Comparison of ENCODE assay signal across 1 cellular context in the genomic region with DNA sequence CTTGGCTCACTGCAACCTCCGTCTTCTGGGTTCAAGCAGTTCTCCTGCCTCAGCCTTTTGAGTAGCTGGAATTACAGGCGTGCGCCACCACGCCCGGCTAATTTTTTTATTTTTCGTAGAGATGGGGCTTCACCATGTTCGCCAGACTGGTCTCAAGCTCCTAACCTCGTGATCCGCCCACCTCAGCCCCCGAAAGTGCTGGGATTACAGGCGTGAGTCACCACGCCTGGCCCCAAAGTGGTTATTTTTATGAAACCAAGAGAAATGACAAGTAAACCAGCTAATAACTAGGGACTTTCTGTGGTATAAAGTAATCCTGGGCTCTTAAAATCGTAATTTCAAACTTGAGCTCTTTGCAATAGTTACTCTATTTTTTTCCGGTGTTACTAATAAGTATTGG.
TF ChIP-seq lines count a peak whose summit lies in the region.

No MANE protein-coding gene starts in this region.

TF ChIP-seq in GM23338, 12 proteins besides CTCF, POLR2A, EP300 and RAD21 (continued from another document):
- TF ChIP-seq, protein P1, sequence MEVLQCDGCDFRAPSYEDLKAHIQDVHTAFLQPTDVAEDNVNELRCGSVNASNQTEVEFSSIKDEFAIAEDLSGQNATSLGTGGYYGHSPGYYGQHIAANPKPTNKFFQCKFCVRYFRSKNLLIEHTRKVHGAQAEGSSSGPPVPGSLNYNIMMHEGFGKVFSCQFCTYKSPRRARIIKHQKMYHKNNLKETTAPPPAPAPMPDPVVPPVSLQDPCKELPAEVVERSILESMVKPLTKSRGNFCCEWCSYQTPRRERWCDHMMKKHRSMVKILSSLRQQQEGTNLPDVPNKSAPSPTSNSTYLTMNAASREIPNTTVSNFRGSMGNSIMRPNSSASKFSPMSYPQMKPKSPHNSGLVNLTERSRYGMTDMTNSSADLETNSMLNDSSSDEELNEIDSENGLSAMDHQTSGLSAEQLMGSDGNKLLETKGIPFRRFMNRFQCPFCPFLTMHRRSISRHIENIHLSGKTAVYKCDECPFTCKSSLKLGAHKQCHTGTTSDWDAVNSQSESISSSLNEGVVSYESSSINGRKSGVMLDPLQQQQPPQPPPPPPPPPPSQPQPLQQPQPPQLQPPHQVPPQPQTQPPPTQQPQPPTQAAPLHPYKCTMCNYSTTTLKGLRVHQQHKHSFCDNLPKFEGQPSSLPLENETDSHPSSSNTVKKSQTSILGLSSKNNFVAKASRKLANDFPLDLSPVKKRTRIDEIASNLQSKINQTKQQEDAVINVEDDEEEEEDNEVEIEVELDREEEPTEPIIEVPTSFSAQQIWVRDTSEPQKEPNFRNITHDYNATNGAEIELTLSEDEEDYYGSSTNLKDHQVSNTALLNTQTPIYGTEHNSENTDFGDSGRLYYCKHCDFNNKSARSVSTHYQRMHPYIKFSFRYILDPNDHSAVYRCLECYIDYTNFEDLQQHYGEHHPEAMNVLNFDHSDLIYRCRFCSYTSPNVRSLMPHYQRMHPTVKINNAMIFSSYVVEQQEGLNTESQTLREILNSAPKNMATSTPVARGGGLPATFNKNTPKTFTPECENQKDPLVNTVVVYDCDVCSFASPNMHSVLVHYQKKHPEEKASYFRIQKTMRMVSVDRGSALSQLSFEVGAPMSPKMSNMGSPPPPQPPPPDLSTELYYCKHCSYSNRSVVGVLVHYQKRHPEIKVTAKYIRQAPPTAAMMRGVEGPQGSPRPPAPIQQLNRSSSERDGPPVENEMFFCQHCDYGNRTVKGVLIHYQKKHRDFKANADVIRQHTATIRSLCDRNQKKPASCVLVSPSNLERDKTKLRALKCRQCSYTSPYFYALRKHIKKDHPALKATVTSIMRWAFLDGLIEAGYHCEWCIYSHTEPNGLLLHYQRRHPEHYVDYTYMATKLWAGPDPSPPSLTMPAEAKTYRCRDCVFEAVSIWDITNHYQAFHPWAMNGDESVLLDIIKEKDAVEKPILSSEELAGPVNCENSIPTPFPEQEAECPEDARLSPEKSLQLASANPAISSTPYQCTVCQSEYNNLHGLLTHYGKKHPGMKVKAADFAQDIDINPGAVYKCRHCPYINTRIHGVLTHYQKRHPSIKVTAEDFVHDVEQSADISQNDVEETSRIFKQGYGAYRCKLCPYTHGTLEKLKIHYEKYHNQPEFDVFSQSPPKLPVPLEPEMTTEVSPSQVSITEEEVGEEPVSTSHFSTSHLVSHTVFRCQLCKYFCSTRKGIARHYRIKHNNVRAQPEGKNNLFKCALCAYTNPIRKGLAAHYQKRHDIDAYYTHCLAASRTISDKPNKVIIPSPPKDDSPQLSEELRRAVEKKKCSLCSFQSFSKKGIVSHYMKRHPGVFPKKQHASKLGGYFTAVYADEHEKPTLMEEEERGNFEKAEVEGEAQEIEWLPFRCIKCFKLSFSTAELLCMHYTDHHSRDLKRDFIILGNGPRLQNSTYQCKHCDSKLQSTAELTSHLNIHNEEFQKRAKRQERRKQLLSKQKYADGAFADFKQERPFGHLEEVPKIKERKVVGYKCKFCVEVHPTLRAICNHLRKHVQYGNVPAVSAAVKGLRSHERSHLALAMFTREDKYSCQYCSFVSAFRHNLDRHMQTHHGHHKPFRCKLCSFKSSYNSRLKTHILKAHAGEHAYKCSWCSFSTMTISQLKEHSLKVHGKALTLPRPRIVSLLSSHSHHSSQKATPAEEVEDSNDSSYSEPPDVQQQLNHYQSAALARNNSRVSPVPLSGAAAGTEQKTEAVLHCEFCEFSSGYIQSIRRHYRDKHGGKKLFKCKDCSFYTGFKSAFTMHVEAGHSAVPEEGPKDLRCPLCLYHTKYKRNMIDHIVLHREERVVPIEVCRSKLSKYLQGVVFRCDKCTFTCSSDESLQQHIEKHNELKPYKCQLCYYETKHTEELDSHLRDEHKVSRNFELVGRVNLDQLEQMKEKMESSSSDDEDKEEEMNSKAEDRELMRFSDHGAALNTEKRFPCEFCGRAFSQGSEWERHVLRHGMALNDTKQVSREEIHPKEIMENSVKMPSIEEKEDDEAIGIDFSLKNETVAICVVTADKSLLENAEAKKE (CRISPR knock-in tag; IDR thresholded peaks at IDR 0.05) = no peak
- TF ChIP-seq ZNF331 (CRISPR knock-in tag; IDR thresholded peaks at IDR 0.05; ENCODE audit: low read depth) = no peak
